19 cellular contexts compared by ENCODE assay signal in genomic region chr12:112850343-112850742, GRCh38. TPM values are rescaled to one million over a fixed set of nuclear protein-coding genes. Genes with fewer than 3 reads are reported as not detected.
"Had no signal": no experiment of that assay in that cellular context is flagged by ENCODE, and none has a peak within 500 bp of the region (broad histone marks: within the 10 kb centered on the region; RNA-seq: fewer than 3 reads in every experiment).

No MANE protein-coding gene starts in this region.

- H3K4me3 Mint-ChIP-seq: activated CD4-positive, alpha-beta T cell treated with anti-CD3 and anti-CD28 coated beads for 36 hours; activated CD8-positive, alpha-beta T cell treated with anti-CD3 and anti-CD28 coated beads for 36 hours; activated T-cell treated with anti-CD3 and anti-CD28 coated beads, Interleukin-2, amount 50 U/mL, for 4 hours; brain; central memory CD8-positive, alpha-beta T cell; memory B cell; natural killer cell treated with Interleukin-12 subunit alpha and Interleukin-12 subunit beta and Interleukin-15 and Interleukin-18, amount 100 ng/mL, for 72 hours; stimulated activated naive CD8-positive, alpha-beta T cell treated with anti-CD3 and anti-CD28 coated beads, Interleukin-15, Interleukin-2, amounts not matched to agents 100 ng/mL and 50 ng/mL, for 24 hours had no signal

- H3K27me3 ChIP-seq: uterus had no signal

- H3K4me1 Mint-ChIP-seq: activated CD4-positive, alpha-beta T cell treated with anti-CD3 and anti-CD28 coated beads for 36 hours; memory B cell had no signal

- DNase-seq: activated CD4-positive, alpha-beta T cell treated with anti-CD3 and anti-CD28 coated beads for 36 hours; activated CD8-positive, alpha-beta T cell treated with anti-CD3 and anti-CD28 coated beads for 36 hours; activated gamma-delta T cell; activated T-cell treated with anti-CD3 and anti-CD28 coated beads, Interleukin-2, amount 50 U/mL, for 4 hours; erythroblast; gastrocnemius medialis; heart right ventricle; psoas muscle; T-helper 2 cell had no signal

- H3K27ac Mint-ChIP-seq: activated CD4-positive, alpha-beta T cell treated with anti-CD3 and anti-CD28 coated beads for 36 hours; activated CD8-positive, alpha-beta T cell treated with anti-CD3 and anti-CD28 coated beads for 36 hours; activated naive CD4-positive, alpha-beta T cell treated with anti-CD3 and anti-CD28 coated beads, Interleukin-2, amount 50 U/mL, for 72 hours; brain; memory B cell; natural killer cell treated with Interleukin-12 subunit alpha and Interleukin-12 subunit beta and Interleukin-15 and Interleukin-18, amount 100 ng/mL, for 72 hours; stimulated activated naive CD8-positive, alpha-beta T cell treated with anti-CD3 and anti-CD28 coated beads, Interleukin-15, Interleukin-2, amounts not matched to agents 100 ng/mL and 50 ng/mL, for 24 hours had no signal

- H3K27ac ChIP-seq: heart right ventricle, psoas muscle, uterus had no signal

- H3K4me3 ChIP-seq: gastrocnemius medialis, heart right ventricle, psoas muscle, uterus had no signal

- H3K9me3 ChIP-seq: gastrocnemius medialis, heart right ventricle, psoas muscle, uterus had no signal

- ATAC-seq: activated CD4-positive, alpha-beta T cell treated with anti-CD3 and anti-CD28 coated beads for 36 hours; activated CD8-positive, alpha-beta T cell treated with anti-CD3 and anti-CD28 coated beads for 36 hours; activated naive CD4-positive, alpha-beta T cell treated with anti-CD3 and anti-CD28 coated beads, Interleukin-2, amount 50 U/mL, for 72 hours; activated T-cell treated with anti-CD3 and anti-CD28 coated beads, Interleukin-2, amount 50 U/mL, for 4 hours; gastrocnemius medialis; heart right ventricle; left lobe of liver; natural killer cell treated with Interleukin-12 subunit alpha and Interleukin-12 subunit beta and Interleukin-15 and Interleukin-18, amount 100 ng/mL, for 72 hours; psoas muscle; sciatic nerve had no signal

- H3K36me3 ChIP-seq: gastrocnemius medialis, heart right ventricle, uterus had no signal

- H3K4me1 ChIP-seq: gastrocnemius medialis, heart right ventricle, psoas muscle, uterus had no signal

- H3K36me3 Mint-ChIP-seq: activated naive CD4-positive, alpha-beta T cell treated with anti-CD3 and anti-CD28 coated beads, Interleukin-2, amount 50 U/mL, for 72 hours; brain; memory B cell; natural killer cell treated with Interleukin-12 subunit alpha and Interleukin-12 subunit beta and Interleukin-15 and Interleukin-18, amount 100 ng/mL, for 72 hours had no signal

- H3K9me3 Mint-ChIP-seq: activated CD8-positive, alpha-beta T cell treated with anti-CD3 and anti-CD28 coated beads for 36 hours; activated naive CD4-positive, alpha-beta T cell treated with anti-CD3 and anti-CD28 coated beads, Interleukin-2, amount 50 U/mL, for 72 hours; activated T-cell treated with anti-CD3 and anti-CD28 coated beads, Interleukin-2, amount 50 U/mL, for 4 hours; brain; central memory CD8-positive, alpha-beta T cell; memory B cell; natural killer cell treated with Interleukin-12 subunit alpha and Interleukin-12 subunit beta and Interleukin-15 and Interleukin-18, amount 100 ng/mL, for 72 hours; stimulated activated naive CD8-positive, alpha-beta T cell treated with anti-CD3 and anti-CD28 coated beads, Interleukin-15, Interleukin-2, amounts not matched to agents 100 ng/mL and 50 ng/mL, for 24 hours had no signal

RNA-seq across cellular contexts. Expression of gene RPH3A, which starts 58.8 kb away (rescaled TPM):
- total RNA-seq: activated CD4-positive, alpha-beta T cell treated with anti-CD3 and anti-CD28 coated beads for 36 hours; activated CD8-positive, alpha-beta T cell treated with anti-CD3 and anti-CD28 coated beads for 36 hours; activated naive CD4-positive, alpha-beta T cell treated with anti-CD3 and anti-CD28 coated beads, Interleukin-2, amount 50 U/mL, for 72 hours; activated T-cell treated with anti-CD3 and anti-CD28 coated beads, Interleukin-2, amount 50 U/mL, for 4 hours; dermis microvascular lymphatic vessel endothelial cell; left lobe of liver; natural killer cell treated with Interleukin-12 subunit alpha and Interleukin-12 subunit beta and Interleukin-15 and Interleukin-18, amount 100 ng/mL, for 72 hours had no signal
